ENCODE assay signal across 8 cellular contexts in the genomic region with DNA sequence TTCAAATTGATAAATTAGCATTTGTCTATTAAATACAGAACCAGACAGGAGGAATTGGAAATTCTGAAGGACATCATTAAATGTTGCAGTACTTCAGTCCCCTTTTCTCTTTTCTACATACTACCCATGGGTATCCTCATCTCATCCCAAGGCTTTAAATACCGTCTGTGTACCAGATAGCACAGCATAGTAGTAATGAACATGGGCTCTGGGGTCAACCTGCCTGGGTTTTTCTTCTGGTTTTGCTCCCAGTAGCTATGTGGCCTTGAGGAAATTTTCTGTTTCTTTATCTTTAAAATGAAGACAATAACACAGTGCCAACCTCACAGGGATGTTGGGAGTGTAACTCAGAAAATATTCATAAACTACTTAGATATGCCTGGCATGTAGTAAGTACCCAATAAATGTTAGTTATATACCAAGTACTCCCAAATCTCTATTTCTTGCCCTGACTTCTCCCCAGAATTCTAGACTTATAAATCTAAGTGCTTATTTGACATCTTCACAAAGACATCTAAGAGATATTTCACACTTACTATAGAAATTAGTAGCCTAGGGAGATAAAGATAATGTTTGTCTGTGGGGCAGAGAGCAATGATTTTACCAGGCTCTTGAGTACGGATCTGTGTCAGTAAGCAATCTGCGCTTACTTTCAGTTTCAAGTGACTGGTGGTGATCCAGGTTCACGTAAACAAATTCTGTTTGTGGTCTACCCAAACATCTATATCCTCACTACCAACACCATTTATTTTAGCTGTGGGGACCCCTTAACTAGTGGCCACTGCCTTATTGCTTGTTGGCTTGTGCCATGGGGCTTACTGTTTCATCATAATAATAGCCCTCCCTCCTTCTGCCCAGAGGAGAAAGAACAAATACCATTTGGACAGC. TPM values are rescaled to one million over a fixed set of nuclear protein-coding genes. Genes with fewer than 3 reads are reported as not detected.
A peak's percentile ranks its signal among the peaks of the same experiment; 100 is the strongest.
DNase-seq lines count a peak whose midpoint lies in the region; ATAC-seq and TF ChIP-seq lines count a peak whose summit lies in the region.

No MANE protein-coding gene starts in this region.

- no peaks in the 10 kb centered on the region for H3K4me1 ChIP-seq in adrenal gland (replicated peaks in 1 of 2)

- peak overlapping the region; percentile 69 for H3K27ac ChIP-seq in CD4-positive, alpha-beta T cell (ENCODE audit: low read depth, low read length)
- peak overlapping the region in 1 of 5 donors; percentile 1 for H3K27ac ChIP-seq in adrenal gland

- intact Hi-C loops in CD4-positive, alpha-beta T cell (cut with DNase I, micrococcal nuclease): loop anchor here (2.0 to 5.0 kb wide), 2 partner anchors 83 to 85 kb away; a partner anchor contains a TSS
- intact Hi-C loops in dendritic cell treated with granulocyte-macrophage colony-stimulating factor and Interleukin-4, amounts not matched to agents 40 ng/mL and 50 ng/mL, for 4 days (cut with micrococcal nuclease): no loop called here
- intact Hi-C loops in adrenal gland (cut with DNase I): no loop called here

- POLR2A ChIA-PET in CD4-positive, alpha-beta T cell (lab: Charles Lee): interaction anchor here (1.0 to 1.1 kb wide), 3 partner anchors 16 to 63 kb away, joined by 3 to 6 read pairs (median 3); no protein-coding TSS in a partner anchor

- H3K4me3 ChIP-seq in adrenal gland: peak overlapping the region in 1 of 4 donors; percentile 9

- CTCF ChIA-PET in CD4-positive, alpha-beta T cell (lab: Charles Lee): interaction anchor here (0.5 to 0.8 kb wide), 2 partner anchors 9 to 506 kb away, joined by 3 read pairs; no protein-coding TSS in a partner anchor

- no peaks in the 10 kb centered on the region for H3K9me3 Mint-ChIP-seq in CD4-positive, alpha-beta T cell
- peaks cover 16% of the 10 kb centered on the region for H3K9me3 Mint-ChIP-seq in dendritic cell treated with granulocyte-macrophage colony-stimulating factor and Interleukin-4, amounts not matched to agents 40 ng/mL and 50 ng/mL, for 4 days

- ATAC-seq in CD4-positive, alpha-beta T cell (ENCODE audit: poor library complexity): peak; percentile 84
- ATAC-seq in GM19438 (IDR thresholded peaks at IDR 0.05; ENCODE audit: low read depth, unreplicated experiment): peak; percentile 81
- ATAC-seq in HG03439 (IDR thresholded peaks at IDR 0.05; ENCODE audit: unreplicated experiment): peak; percentile 80

- 57 to 75% (median 68%) methylated on average over 4 of the region's 4 CpGs for WGBS in adrenal gland, 4 donors

- H3K27ac Mint-ChIP-seq in CD4-positive, alpha-beta T cell: peak overlapping the region; percentile 94
- peak overlapping the region; percentile 58 for H3K27ac Mint-ChIP-seq in dendritic cell treated with granulocyte-macrophage colony-stimulating factor and Interleukin-4, amounts not matched to agents 40 ng/mL and 50 ng/mL, for 4 days

- no peaks in the 10 kb centered on the region for H3K27me3 Mint-ChIP-seq in CD4-positive, alpha-beta T cell
- peaks cover 1% of the 10 kb centered on the region for H3K27me3 Mint-ChIP-seq in dendritic cell treated with granulocyte-macrophage colony-stimulating factor and Interleukin-4, amounts not matched to agents 40 ng/mL and 50 ng/mL, for 4 days

- H3K9me3 ChIP-seq in CD4-positive, alpha-beta T cell (ENCODE audit: control insufficient read depth, low read length): no peaks in the 10 kb centered on the region
- no peaks in the 10 kb centered on the region for H3K9me3 ChIP-seq in adrenal gland (replicated peaks in 1 of 3)

- no peaks in the 10 kb centered on the region for H3K36me3 Mint-ChIP-seq in CD4-positive, alpha-beta T cell (ENCODE audit: low read depth)
- peaks cover 5% of the 10 kb centered on the region for H3K36me3 Mint-ChIP-seq in dendritic cell treated with granulocyte-macrophage colony-stimulating factor and Interleukin-4, amounts not matched to agents 40 ng/mL and 50 ng/mL, for 4 days (ENCODE audit: low read depth)

- DNase-seq in CD4-positive, alpha-beta T cell: no peak
- DNase-seq in adrenal gland: no peak
- DNase-seq in NCI-H82 treated with DMSO at 0.1 percent for 48 hours (lab: John Stamatoyannopoulos, UW; ENCODE audit: unreplicated experiment): no peak
- no peak for DNase-seq in stimulated activated CD4-positive, alpha-beta T cell treated with anti-CD3 and anti-CD28 coated beads, Interleukin-4, amount 100 ng/mL, for 4 hours
- DNase-seq in NCI-H1105 (lab: John Stamatoyannopoulos, UW): no peak

- H3K36me3 ChIP-seq in adrenal gland (replicated peaks in 1 of 2): no peaks in the 10 kb centered on the region

- peaks cover 53% of the 10 kb centered on the region for H3K4me1 Mint-ChIP-seq in CD4-positive, alpha-beta T cell (ENCODE audit: low read depth)
- peaks cover 27% of the 10 kb centered on the region for H3K4me1 Mint-ChIP-seq in dendritic cell treated with granulocyte-macrophage colony-stimulating factor and Interleukin-4, amounts not matched to agents 40 ng/mL and 50 ng/mL, for 4 days (ENCODE audit: low read depth)

- no peaks in the 10 kb centered on the region for H3K27me3 ChIP-seq in CD4-positive, alpha-beta T cell (ENCODE audit: control insufficient read depth, insufficient read depth, low read length)
- no peaks in the 10 kb centered on the region for H3K27me3 ChIP-seq in adrenal gland

- TF ChIP-seq CTCF in CD4-positive, alpha-beta T cell (IDR thresholded peaks at IDR 0.05): no peak
- no peak for TF ChIP-seq CTCF in adrenal gland (IDR thresholded peaks at IDR 0.05)

- no peak for TF ChIP-seq POLR2A in adrenal gland (IDR thresholded peaks at IDR 0.05)

- peak overlapping the region; percentile 89 for H3K4me3 Mint-ChIP-seq in CD4-positive, alpha-beta T cell
- H3K4me3 Mint-ChIP-seq in dendritic cell treated with granulocyte-macrophage colony-stimulating factor and Interleukin-4, amounts not matched to agents 40 ng/mL and 50 ng/mL, for 4 days: no peak overlapping the region

RNA-seq across cellular contexts. Expression of a gene that starts 37.3 kb away (rescaled TPM):
- not detected for total RNA-seq in CD4-positive, alpha-beta T cell
- total RNA-seq in adrenal gland: 1 to 10 TPM in 3 of 8 donors, under 1 TPM in 5; 0.20 to 2.2 (median 0.66) TPM
- polyA plus RNA-seq in adrenal gland: 1 to 10 TPM in 1 of 3 donors, under 1 TPM in 2; 0.64 to 1.1 (median 0.97) TPM

Comparison
In these comparisons a context has a peak if more than half of its experiments do, and no peak if none do; other contexts are left out.
1. intact Hi-C loops: an anchor here in CD4-positive, alpha-beta T cell (2.0 to 5.0 kb wide); none called in dendritic cell treated with granulocyte-macrophage colony-stimulating factor and Interleukin-4, amounts not matched to agents 40 ng/mL and 50 ng/mL, for 4 days and adrenal gland.